21 cellular contexts compared by ENCODE assay signal in the genomic region with DNA sequence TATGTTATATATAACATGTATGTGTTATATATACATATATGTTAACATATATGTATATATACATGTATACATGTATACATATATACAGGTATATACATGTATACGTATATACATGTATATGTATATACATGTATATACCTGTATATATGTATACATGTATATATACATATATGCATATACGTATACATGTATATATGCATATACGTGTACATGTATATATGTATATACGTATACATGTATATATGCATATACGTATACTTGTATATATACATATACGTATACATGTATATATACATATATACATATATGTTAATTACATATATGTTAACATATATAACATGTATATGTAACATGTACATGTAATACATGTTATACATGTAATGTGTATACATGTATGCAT.
DNase-seq lines count a peak whose midpoint lies in the region; ATAC-seq lines count a peak whose summit lies in the region.
"Had no signal": no experiment of that assay in that cellular context is flagged by ENCODE, and none has a peak within 500 bp of the region (broad histone marks: within the 10 kb centered on the region; RNA-seq: fewer than 3 reads in every experiment).

No MANE protein-coding gene starts in this region.

- ATAC-seq in activated T-cell treated with anti-CD3 and anti-CD28 coated beads, Interleukin-2, amount 50 U/mL, for 4 hours = no peak
- ATAC-seq: GM12878 had no signal

- no peak overlapping the region for H3K4me3 Mint-ChIP-seq in activated T-cell treated with anti-CD3 and anti-CD28 coated beads, Interleukin-2, amount 50 U/mL, for 4 hours
- H3K4me3 Mint-ChIP-seq: CD14-positive monocyte; CD4-positive, alpha-beta memory T cell; CD4-positive, CD25-positive, alpha-beta regulatory T cell; CD8-positive, alpha-beta memory T cell had no signal

- no peaks in the 10 kb centered on the region for H3K36me3 Mint-ChIP-seq in activated T-cell treated with anti-CD3 and anti-CD28 coated beads, Interleukin-2, amount 50 U/mL, for 4 hours (ENCODE audit: insufficient read depth)
- H3K36me3 Mint-ChIP-seq: CD14-positive monocyte; CD4-positive, alpha-beta memory T cell; CD4-positive, CD25-positive, alpha-beta regulatory T cell; CD8-positive, alpha-beta memory T cell had no signal

- H3K27me3 Mint-ChIP-seq in activated T-cell treated with anti-CD3 and anti-CD28 coated beads, Interleukin-2, amount 50 U/mL, for 4 hours (ENCODE audit: low read depth) = no peaks in the 10 kb centered on the region
- H3K27me3 Mint-ChIP-seq: CD4-positive, alpha-beta memory T cell; CD4-positive, CD25-positive, alpha-beta regulatory T cell; CD8-positive, alpha-beta memory T cell had no signal

- peaks cover 8% of the 10 kb centered on the region for H3K9me3 Mint-ChIP-seq in activated T-cell treated with anti-CD3 and anti-CD28 coated beads, Interleukin-2, amount 50 U/mL, for 4 hours

- peak; percentile 14 for DNase-seq in HT-29 (ENCODE audit: low spot score)
- DNase-seq in RPMI7951 (ENCODE audit: low read depth) = peak; percentile 0
- DNase-seq in renal cortical epithelial cell (ENCODE audit: low read depth) = peak; percentile 1
- no peak for DNase-seq in NCI-H1694 (lab: John Stamatoyannopoulos, UW)
- no peak for DNase-seq in activated T-cell treated with anti-CD3 and anti-CD28 coated beads, Interleukin-2, amount 50 U/mL, for 4 hours
- DNase-seq: 8988T; ACHN; BE2C; C1 segment of cervical spinal cord; CD4-positive, alpha-beta memory T cell; CD4-positive, CD25-positive, alpha-beta regulatory T cell; CD8-positive, alpha-beta memory T cell; COR-L47; DMS 273 treated with DMSO at 0.1 percent for 48 hours; DMS153; DMS79; DND-41; EL; GDM1 had no signal

- no peaks in the 10 kb centered on the region for H3K4me1 Mint-ChIP-seq in activated T-cell treated with anti-CD3 and anti-CD28 coated beads, Interleukin-2, amount 50 U/mL, for 4 hours (ENCODE audit: low read depth)
- H3K4me1 Mint-ChIP-seq: CD14-positive monocyte; CD4-positive, alpha-beta memory T cell; CD4-positive, CD25-positive, alpha-beta regulatory T cell; CD8-positive, alpha-beta memory T cell had no signal

Comparison
In these comparisons a context has a peak if more than half of its experiments do, and no peak if none do; other contexts are left out.
1. DNase-seq: peak in HT-29 (single experiment), RPMI7951 (single experiment) and renal cortical epithelial cell (single experiment); none in NCI-H1694 (single experiment) and activated T-cell treated with anti-CD3 and anti-CD28 coated beads, Interleukin-2, amount 50 U/mL, for 4 hours (single experiment).